Comparison of ENCODE assay signal across 8 cellular contexts in the genomic region with DNA sequence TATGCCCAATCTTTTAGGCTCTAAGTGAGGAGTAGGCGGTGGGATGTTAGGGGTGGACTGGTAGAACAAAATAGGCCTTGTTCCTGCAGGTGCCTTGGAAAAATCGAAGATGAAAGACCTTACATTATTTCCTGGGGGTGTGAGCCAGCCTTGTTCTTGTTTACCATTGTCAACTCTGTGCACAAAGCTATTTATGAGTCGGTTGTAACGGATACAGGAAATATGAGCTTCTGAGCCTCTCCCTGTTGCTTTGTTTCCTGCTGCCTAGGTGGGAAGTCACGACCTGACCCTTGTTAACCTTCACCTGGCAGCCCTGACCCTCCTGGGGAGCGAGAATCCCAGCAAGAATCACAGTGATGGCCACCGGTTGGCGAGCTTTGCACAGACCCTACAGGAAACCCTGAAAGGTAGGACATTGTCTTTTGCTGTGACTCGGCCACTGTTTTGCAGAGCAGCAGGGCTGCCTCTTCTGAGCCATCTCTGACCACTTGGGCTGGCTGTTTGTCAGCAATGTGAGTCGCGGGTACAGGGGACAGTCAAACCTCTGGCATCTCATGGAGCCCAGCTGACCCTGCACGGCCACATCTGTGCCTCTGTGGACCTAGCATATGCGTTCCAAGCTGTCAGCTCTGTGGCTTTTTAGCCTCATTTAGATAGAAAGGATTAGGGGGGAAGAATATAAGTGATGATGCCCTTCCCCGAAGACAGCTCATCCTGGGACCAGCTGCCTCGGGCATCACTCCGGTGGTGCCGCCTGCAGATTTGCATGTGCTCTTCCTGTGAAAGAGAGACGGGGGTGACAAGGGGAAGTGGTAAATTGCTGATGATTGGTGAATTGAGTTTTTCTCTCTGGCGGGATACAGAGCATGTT.
DNase-seq lines count a peak whose midpoint lies in the region; ATAC-seq and TF ChIP-seq lines count a peak whose summit lies in the region.

No MANE protein-coding gene starts in this region.

- no peaks in the 10 kb centered on the region for H3K27me3 Mint-ChIP-seq in T-helper 2 cell treated with Interferon-gamma antibody and Interleukin-4, amounts not matched to agents 5 μg/mL and 100 μg/mL, for 36 hours (ENCODE audit: low read depth)

- peak; percentile 35 for ATAC-seq in HG03432 (IDR thresholded peaks at IDR 0.05; ENCODE audit: unreplicated experiment)
- ATAC-seq in left colon = peak; percentile 68
- peak in 1 of 2 donors; percentile 4 for ATAC-seq in upper lobe of left lung (ENCODE audit: low FRiP score in 2 of 2)
- no peak for ATAC-seq in HG02970 (IDR thresholded peaks at IDR 0.05; ENCODE audit: low FRiP score, unreplicated experiment)

- peak; percentile 25 for DNase-seq in NCI-H345 (lab: John Stamatoyannopoulos, UW)
- no peak for DNase-seq in NCI-H345 treated with DMSO at 0.1 percent for 48 hours (lab: John Stamatoyannopoulos, UW; ENCODE audit: unreplicated experiment)
- peak; percentile 30 for DNase-seq in T-helper 2 cell treated with Interferon-gamma antibody and Interleukin-4, amounts not matched to agents 5 μg/mL and 100 μg/mL, for 36 hours (ENCODE audit: low spot score)
- peak in 1 of 2 donors; percentile 43 for DNase-seq in left colon
- peak in 1 of 2 donors; percentile 39 for DNase-seq in upper lobe of left lung
- no peak for DNase-seq in superior temporal gyrus (ENCODE audit: extremely low spot score)

- H3K4me1 ChIP-seq in upper lobe of left lung = peaks cover 41 to 58% (median 48%) of the 10 kb centered on the region in 4 donors

- no peak for TF ChIP-seq CTCF in upper lobe of left lung (IDR thresholded peaks at IDR 0.05)

- H3K27ac ChIP-seq in upper lobe of left lung = peak overlapping the region; percentile 4 to 71 (median 52)

- no peaks in the 10 kb centered on the region for H3K9me3 Mint-ChIP-seq in T-helper 2 cell treated with Interferon-gamma antibody and Interleukin-4, amounts not matched to agents 5 μg/mL and 100 μg/mL, for 36 hours

- H3K9me3 ChIP-seq in upper lobe of left lung = no peaks in the 10 kb centered on the region

- peak overlapping the region; percentile 81 for H3K4me3 Mint-ChIP-seq in T-helper 2 cell treated with Interferon-gamma antibody and Interleukin-4, amounts not matched to agents 5 μg/mL and 100 μg/mL, for 36 hours

- peak in 2 of 4 donors; percentile 10 to 19 for TF ChIP-seq EP300 in upper lobe of left lung (IDR thresholded peaks at IDR 0.05)

- no peak for TF ChIP-seq POLR2A in upper lobe of left lung (IDR thresholded peaks at IDR 0.05)

- 48 to 51% methylated on average over 16 to 19 of the region's 19 CpGs for WGBS in upper lobe of left lung, 2 donors

- H3K36me3 ChIP-seq in upper lobe of left lung = no peaks in the 10 kb centered on the region

- H3K27me3 ChIP-seq in upper lobe of left lung = no peaks in the 10 kb centered on the region

- peak overlapping the region; percentile 90 for H3K27ac Mint-ChIP-seq in T-helper 2 cell treated with Interferon-gamma antibody and Interleukin-4, amounts not matched to agents 5 μg/mL and 100 μg/mL, for 36 hours

- H3K4me1 Mint-ChIP-seq in T-helper 2 cell treated with Interferon-gamma antibody and Interleukin-4, amounts not matched to agents 5 μg/mL and 100 μg/mL, for 36 hours (ENCODE audit: low read depth) = peaks cover 59% of the 10 kb centered on the region

- intact Hi-C loops in left colon (cut with DNase I, micrococcal nuclease) = no loop called here

- H3K36me3 Mint-ChIP-seq in T-helper 2 cell treated with Interferon-gamma antibody and Interleukin-4, amounts not matched to agents 5 μg/mL and 100 μg/mL, for 36 hours (ENCODE audit: low read depth) = peaks cover 9% of the 10 kb centered on the region

- H3K4me3 ChIP-seq in upper lobe of left lung = peak overlapping the region in 1 of 4 donors; percentile 0

Comparison
In these comparisons a context has a peak if more than half of its experiments do, and no peak if none do; other contexts are left out.
1. DNase-seq: peak in NCI-H345 (single experiment) and T-helper 2 cell treated with Interferon-gamma antibody and Interleukin-4, amounts not matched to agents 5 μg/mL and 100 μg/mL, for 36 hours (single experiment); none in NCI-H345 treated with DMSO at 0.1 percent for 48 hours (single experiment) and superior temporal gyrus (single experiment).